In genomic region chr19:13689050-13689449, GRCh38 we compare ENCODE assay signal across 9 cellular contexts.
DNase-seq lines count a peak whose midpoint lies in the region; ATAC-seq and TF ChIP-seq lines count a peak whose summit lies in the region.
"Had no signal": no experiment of that assay in that cellular context is flagged by ENCODE, and none has a peak within 500 bp of the region (broad histone marks: within the 10 kb centered on the region; RNA-seq: fewer than 3 reads in every experiment).

No MANE protein-coding gene starts in this region.

- TF ChIP-seq CTCF in GM10266 (IDR thresholded peaks at IDR 0.05; ENCODE audit: control insufficient read depth, insufficient read depth, low read depth, missing control alignments) = no peak
- no peak for TF ChIP-seq CTCF in fibroblast of mammary gland (conservative IDR thresholded peaks at IDR 0.05; ENCODE audit: control insufficient read depth, insufficient read depth, low read depth, low read length)
- TF ChIP-seq CTCF in upper lobe of right lung (IDR thresholded peaks at IDR 0.05) = no peak

- DNase-seq in COR-L47 (lab: John Stamatoyannopoulos, UW) (peak; percentile 28), GM10266 (ENCODE audit: extremely low spot score) (peak; percentile 28), OCI-M1 (lab: John Stamatoyannopoulos, UW) (peak; percentile 98), fibroblast of mammary gland (ENCODE audit: low read depth) (peak; percentile 40), upper lobe of right lung (no peak), NCI-H1105 (lab: John Stamatoyannopoulos, UW) (no peak)
- DNase-seq: left ventricle myocardium inferior, trophoblast cell had no signal

- H3K27me3 ChIP-seq in upper lobe of right lung = peaks cover 4% of the 10 kb centered on the region

- H3K4me3 ChIP-seq in fibroblast of mammary gland (ENCODE audit: control insufficient read depth, low read depth, low read length) (no peak overlapping the region), upper lobe of right lung (no peak overlapping the region)
- H3K4me3 ChIP-seq: left ventricle myocardium inferior had no signal

- ATAC-seq in upper lobe of right lung (no peak), HG03097 (IDR thresholded peaks at IDR 0.05; ENCODE audit: low FRiP score, unreplicated experiment) (no peak)

- no peaks in the 10 kb centered on the region for H3K9me3 ChIP-seq in upper lobe of right lung
- H3K9me3 ChIP-seq: left ventricle myocardium inferior had no signal

- no peaks in the 10 kb centered on the region for H3K36me3 ChIP-seq in upper lobe of right lung
- H3K36me3 ChIP-seq: left ventricle myocardium inferior had no signal

- no peak overlapping the region for H3K27ac ChIP-seq in upper lobe of right lung
- H3K27ac ChIP-seq: left ventricle myocardium inferior had no signal

- intact Hi-C loops in upper lobe of right lung (cut with DNase I) = no loop called here

- H3K4me1 ChIP-seq in upper lobe of right lung = no peaks in the 10 kb centered on the region
- H3K4me1 ChIP-seq: left ventricle myocardium inferior had no signal

Comparison
In these comparisons a context has a peak if more than half of its experiments do, and no peak if none do; other contexts are left out.
1. DNase-seq: peak in COR-L47 (single experiment), GM10266 (single experiment), OCI-M1 (single experiment) and fibroblast of mammary gland (single experiment); none in upper lobe of right lung (single experiment) and NCI-H1105 (single experiment).